2 cellular contexts compared by ENCODE assay signal in the genomic region with DNA sequence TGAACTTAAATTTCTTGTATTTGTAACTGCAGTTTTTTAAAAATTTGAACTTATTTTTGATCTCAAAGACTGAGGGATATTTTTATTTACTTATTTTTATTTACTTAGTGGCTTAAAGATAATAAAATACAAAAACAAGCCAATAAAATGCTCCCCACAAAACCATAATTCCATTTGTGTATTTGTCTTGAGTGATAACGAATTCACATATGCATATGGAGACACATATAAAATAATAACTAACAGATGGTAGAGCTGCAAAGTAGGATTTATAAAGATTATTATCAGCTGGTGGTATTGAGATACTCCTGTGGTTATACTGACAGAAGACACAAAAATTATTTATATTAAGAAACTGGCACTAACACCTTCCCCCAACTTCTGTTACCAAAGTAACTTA.
TF ChIP-seq lines count a peak whose summit lies in the region.

No MANE protein-coding gene starts in this region.

TF ChIP-seq in liver, 16 proteins besides CTCF, POLR2A, EP300 and RAD21 (continued from another document):
- TF ChIP-seq, protein P1, sequence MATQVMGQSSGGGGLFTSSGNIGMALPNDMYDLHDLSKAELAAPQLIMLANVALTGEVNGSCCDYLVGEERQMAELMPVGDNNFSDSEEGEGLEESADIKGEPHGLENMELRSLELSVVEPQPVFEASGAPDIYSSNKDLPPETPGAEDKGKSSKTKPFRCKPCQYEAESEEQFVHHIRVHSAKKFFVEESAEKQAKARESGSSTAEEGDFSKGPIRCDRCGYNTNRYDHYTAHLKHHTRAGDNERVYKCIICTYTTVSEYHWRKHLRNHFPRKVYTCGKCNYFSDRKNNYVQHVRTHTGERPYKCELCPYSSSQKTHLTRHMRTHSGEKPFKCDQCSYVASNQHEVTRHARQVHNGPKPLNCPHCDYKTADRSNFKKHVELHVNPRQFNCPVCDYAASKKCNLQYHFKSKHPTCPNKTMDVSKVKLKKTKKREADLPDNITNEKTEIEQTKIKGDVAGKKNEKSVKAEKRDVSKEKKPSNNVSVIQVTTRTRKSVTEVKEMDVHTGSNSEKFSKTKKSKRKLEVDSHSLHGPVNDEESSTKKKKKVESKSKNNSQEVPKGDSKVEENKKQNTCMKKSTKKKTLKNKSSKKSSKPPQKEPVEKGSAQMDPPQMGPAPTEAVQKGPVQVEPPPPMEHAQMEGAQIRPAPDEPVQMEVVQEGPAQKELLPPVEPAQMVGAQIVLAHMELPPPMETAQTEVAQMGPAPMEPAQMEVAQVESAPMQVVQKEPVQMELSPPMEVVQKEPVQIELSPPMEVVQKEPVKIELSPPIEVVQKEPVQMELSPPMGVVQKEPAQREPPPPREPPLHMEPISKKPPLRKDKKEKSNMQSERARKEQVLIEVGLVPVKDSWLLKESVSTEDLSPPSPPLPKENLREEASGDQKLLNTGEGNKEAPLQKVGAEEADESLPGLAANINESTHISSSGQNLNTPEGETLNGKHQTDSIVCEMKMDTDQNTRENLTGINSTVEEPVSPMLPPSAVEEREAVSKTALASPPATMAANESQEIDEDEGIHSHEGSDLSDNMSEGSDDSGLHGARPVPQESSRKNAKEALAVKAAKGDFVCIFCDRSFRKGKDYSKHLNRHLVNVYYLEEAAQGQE (IDR thresholded peaks at IDR 0.05) = no peak
- TF ChIP-seq YY1 (IDR thresholded peaks at IDR 0.05) = no peak
- TF ChIP-seq JUND (IDR thresholded peaks at IDR 0.05) = no peak
- TF ChIP-seq TAF1 (conservative IDR thresholded peaks at IDR 0.05) = no peak
- TF ChIP-seq, protein P2, sequence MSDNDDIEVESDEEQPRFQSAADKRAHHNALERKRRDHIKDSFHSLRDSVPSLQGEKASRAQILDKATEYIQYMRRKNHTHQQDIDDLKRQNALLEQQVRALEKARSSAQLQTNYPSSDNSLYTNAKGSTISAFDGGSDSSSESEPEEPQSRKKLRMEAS (IDR thresholded peaks at IDR 0.05) = no peak
- TF ChIP-seq SP1 (IDR thresholded peaks at IDR 0.05) = no peak
- TF ChIP-seq NR2F2 (IDR thresholded peaks at IDR 0.05) = no peak
- TF ChIP-seq FOXA2 (IDR thresholded peaks at IDR 0.05) = no peak
- TF ChIP-seq EGR1 (IDR thresholded peaks at IDR 0.05; ENCODE audit: low read depth in 2 of 2) = no peak
- no peak for TF ChIP-seq FOXA1 (IDR thresholded peaks at IDR 0.05)
- TF ChIP-seq, protein P3, sequence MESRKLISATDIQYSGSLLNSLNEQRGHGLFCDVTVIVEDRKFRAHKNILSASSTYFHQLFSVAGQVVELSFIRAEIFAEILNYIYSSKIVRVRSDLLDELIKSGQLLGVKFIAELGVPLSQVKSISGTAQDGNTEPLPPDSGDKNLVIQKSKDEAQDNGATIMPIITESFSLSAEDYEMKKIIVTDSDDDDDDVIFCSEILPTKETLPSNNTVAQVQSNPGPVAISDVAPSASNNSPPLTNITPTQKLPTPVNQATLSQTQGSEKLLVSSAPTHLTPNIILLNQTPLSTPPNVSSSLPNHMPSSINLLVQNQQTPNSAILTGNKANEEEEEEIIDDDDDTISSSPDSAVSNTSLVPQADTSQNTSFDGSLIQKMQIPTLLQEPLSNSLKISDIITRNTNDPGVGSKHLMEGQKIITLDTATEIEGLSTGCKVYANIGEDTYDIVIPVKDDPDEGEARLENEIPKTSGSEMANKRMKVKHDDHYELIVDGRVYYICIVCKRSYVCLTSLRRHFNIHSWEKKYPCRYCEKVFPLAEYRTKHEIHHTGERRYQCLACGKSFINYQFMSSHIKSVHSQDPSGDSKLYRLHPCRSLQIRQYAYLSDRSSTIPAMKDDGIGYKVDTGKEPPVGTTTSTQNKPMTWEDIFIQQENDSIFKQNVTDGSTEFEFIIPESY (IDR thresholded peaks at IDR 0.05) = no peak
- no peak for TF ChIP-seq RXRA (IDR thresholded peaks at IDR 0.05)
- TF ChIP-seq, protein P4, sequence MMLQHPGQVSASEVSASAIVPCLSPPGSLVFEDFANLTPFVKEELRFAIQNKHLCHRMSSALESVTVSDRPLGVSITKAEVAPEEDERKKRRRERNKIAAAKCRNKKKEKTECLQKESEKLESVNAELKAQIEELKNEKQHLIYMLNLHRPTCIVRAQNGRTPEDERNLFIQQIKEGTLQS (IDR thresholded peaks at IDR 0.05) = no peak
- TF ChIP-seq GABPA (IDR thresholded peaks at IDR 0.05 in 1 of 2, conservative IDR thresholded peaks at IDR 0.05 in 1 of 2) = no peak
TF ChIP-seq in liver: peak in this region for 0.

TF ChIP-seq in HepG2, 621 proteins besides CTCF, POLR2A, EP300 and RAD21:
- TF ChIP-seq, protein P5, sequence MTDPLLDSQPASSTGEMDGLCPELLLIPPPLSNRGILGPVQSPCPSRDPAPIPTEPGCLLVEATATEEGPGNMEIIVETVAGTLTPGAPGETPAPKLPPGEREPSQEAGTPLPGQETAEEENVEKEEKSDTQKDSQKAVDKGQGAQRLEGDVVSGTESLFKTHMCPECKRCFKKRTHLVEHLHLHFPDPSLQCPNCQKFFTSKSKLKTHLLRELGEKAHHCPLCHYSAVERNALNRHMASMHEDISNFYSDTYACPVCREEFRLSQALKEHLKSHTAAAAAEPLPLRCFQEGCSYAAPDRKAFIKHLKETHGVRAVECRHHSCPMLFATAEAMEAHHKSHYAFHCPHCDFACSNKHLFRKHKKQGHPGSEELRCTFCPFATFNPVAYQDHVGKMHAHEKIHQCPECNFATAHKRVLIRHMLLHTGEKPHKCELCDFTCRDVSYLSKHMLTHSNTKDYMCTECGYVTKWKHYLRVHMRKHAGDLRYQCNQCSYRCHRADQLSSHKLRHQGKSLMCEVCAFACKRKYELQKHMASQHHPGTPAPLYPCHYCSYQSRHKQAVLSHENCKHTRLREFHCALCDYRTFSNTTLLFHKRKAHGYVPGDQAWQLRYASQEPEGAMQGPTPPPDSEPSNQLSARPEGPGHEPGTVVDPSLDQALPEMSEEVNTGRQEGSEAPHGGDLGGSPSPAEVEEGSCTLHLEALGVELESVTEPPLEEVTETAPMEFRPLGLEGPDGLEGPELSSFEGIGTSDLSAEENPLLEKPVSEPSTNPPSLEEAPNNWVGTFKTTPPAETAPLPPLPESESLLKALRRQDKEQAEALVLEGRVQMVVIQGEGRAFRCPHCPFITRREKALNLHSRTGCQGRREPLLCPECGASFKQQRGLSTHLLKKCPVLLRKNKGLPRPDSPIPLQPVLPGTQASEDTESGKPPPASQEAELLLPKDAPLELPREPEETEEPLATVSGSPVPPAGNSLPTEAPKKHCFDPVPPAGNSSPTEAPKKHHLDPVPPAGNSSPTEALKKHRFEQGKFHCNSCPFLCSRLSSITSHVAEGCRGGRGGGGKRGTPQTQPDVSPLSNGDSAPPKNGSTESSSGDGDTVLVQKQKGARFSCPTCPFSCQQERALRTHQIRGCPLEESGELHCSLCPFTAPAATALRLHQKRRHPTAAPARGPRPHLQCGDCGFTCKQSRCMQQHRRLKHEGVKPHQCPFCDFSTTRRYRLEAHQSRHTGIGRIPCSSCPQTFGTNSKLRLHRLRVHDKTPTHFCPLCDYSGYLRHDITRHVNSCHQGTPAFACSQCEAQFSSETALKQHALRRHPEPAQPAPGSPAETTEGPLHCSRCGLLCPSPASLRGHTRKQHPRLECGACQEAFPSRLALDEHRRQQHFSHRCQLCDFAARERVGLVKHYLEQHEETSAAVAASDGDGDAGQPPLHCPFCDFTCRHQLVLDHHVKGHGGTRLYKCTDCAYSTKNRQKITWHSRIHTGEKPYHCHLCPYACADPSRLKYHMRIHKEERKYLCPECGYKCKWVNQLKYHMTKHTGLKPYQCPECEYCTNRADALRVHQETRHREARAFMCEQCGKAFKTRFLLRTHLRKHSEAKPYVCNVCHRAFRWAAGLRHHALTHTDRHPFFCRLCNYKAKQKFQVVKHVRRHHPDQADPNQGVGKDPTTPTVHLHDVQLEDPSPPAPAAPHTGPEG (CRISPR knock-in tag; IDR thresholded peaks at IDR 0.05) = no peak
- TF ChIP-seq SMYD3 (CRISPR knock-in tag; IDR thresholded peaks at IDR 0.05) (no peak), GATA4 (IDR thresholded peaks at IDR 0.05; ENCODE audit: borderline replicate concordance, low read depth) (no peak)
TF ChIP-seq in HepG2: peak in this region for 0.
